In genomic region chr1:20168547-20169491, GRCh38 we compare ENCODE assay signal across 1 cellular context.
TF ChIP-seq lines count a peak whose summit lies in the region.

No MANE protein-coding gene starts in this region.

TF ChIP-seq in SK-N-SH treated with all-trans-retinoic acid at 6 μM for 48 hours, 23 proteins besides CTCF, POLR2A, EP300 and RAD21 (continued from another document):
- TF ChIP-seq CREB5 (CRISPR knock-in tag; IDR thresholded peaks at IDR 0.05; ENCODE audit: low read depth): no peak
- no peak for TF ChIP-seq TOX (CRISPR knock-in tag; IDR thresholded peaks at IDR 0.05; ENCODE audit: borderline replicate concordance)
